ENCODE assay signal across 18 cellular contexts in the genomic region with DNA sequence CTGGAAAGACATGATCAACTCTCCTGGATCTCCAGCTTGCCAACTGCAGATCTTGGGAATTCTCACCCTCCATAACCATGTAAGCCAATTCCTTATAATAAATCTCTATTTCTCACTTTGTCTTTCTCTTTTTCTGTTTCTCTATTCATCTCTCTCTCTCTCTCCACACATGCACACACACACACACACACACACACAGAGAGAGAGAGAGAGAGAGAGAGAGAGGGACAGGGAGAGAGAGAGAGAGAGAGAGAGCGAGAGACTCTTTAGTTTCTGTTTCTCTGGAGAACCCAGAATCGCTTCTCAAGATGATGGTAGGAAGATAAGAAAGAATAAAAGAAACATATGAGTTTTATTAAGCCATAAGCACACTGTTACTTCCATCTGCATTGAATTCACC.
"Had no signal": no experiment of that assay in that cellular context is flagged by ENCODE, and none has a peak within 500 bp of the region (broad histone marks: within the 10 kb centered on the region; RNA-seq: fewer than 3 reads in every experiment).

No MANE protein-coding gene starts in this region.

- H3K27ac ChIP-seq: dorsolateral prefrontal cortex, gastrocnemius medialis, heart right ventricle, neutrophil, psoas muscle, right lobe of liver, tibial artery, upper lobe of left lung, uterus had no signal

- H3K4me1 ChIP-seq: gastrocnemius medialis, heart right ventricle, psoas muscle, right lobe of liver, tibial artery, upper lobe of left lung, uterus had no signal

- H3K36me3 ChIP-seq: gastrocnemius medialis, heart right ventricle, neutrophil, right lobe of liver, tibial artery, upper lobe of left lung, uterus had no signal

- DNase-seq: dorsolateral prefrontal cortex; effector CD8-positive, alpha-beta T cell; gastrocnemius medialis; heart right ventricle; hypothalamus; kidney glomerular epithelial cell; naive thymus-derived CD4-positive, alpha-beta T cell; nephron progenitor cell; psoas muscle; retina; right lobe of liver; stimulated activated CD4-positive, alpha-beta T cell treated with anti-CD3 and anti-CD28 coated beads, Interleukin-4, amount 100 ng/mL, for 1 hour; stimulated activated CD8-positive, alpha-beta memory T cell treated with anti-CD3 and anti-CD28 coated beads, Interleukin-4, amount 100 ng/mL, for 48 hours; tibial artery; upper lobe of left lung; uterus had no signal

- H3K4me3 ChIP-seq: dorsolateral prefrontal cortex, gastrocnemius medialis, heart right ventricle, psoas muscle, right lobe of liver, tibial artery, upper lobe of left lung, uterus had no signal

- ATAC-seq: gastrocnemius medialis; heart right ventricle; naive thymus-derived CD4-positive, alpha-beta T cell; psoas muscle; right lobe of liver; stimulated activated effector memory CD8-positive, alpha-beta T cell treated with anti-CD3 and anti-CD28 coated beads, Interleukin-12 subunit alpha, Interleukin-12 subunit beta, amount 100 ng/mL, for 72 hours had no signal

- H3K27me3 ChIP-seq: dorsolateral prefrontal cortex, gastrocnemius medialis, heart right ventricle, neutrophil, right lobe of liver, tibial artery, upper lobe of left lung, uterus had no signal
